In genomic region chr19:18437481-18438330, GRCh38 we compare ENCODE assay signal across 7 cellular contexts. TPM values are rescaled to one million over a fixed set of nuclear protein-coding genes. Genes with fewer than 3 reads are reported as not detected.
DNase-seq lines count a peak whose midpoint lies in the region; ATAC-seq and TF ChIP-seq lines count a peak whose summit lies in the region.

ISYNA1 (minus strand) TSS chr19:18438133; CDS start chr19:18437979, 154 bp downstream.

- H3K4me1 Mint-ChIP-seq in activated T-cell treated with anti-CD3 and anti-CD28 coated beads, Interleukin-2, amount 50 U/mL, for 4 hours (ENCODE audit: low read depth): peaks cover 24% of the 10 kb centered on the region
- peaks cover 7 to 32% of the 10 kb centered on the region in 2 donors for H3K4me1 Mint-ChIP-seq in natural killer cell treated with Interleukin-12 subunit alpha and Interleukin-12 subunit beta and Interleukin-15 and Interleukin-18, amount 100 ng/mL, for 72 hours (ENCODE audit: low read depth in 2 of 2)
- H3K4me1 Mint-ChIP-seq in type B pancreatic cell (ENCODE audit: unreplicated experiment): peaks cover 23% of the 10 kb centered on the region

- H3K9me3 Mint-ChIP-seq in activated T-cell treated with anti-CD3 and anti-CD28 coated beads, Interleukin-2, amount 50 U/mL, for 4 hours: peaks cover 3% of the 10 kb centered on the region
- H3K9me3 Mint-ChIP-seq in natural killer cell treated with Interleukin-12 subunit alpha and Interleukin-12 subunit beta and Interleukin-15 and Interleukin-18, amount 100 ng/mL, for 72 hours: peaks cover 5% of the 10 kb centered on the region
- no peaks in the 10 kb centered on the region for H3K9me3 Mint-ChIP-seq in type B pancreatic cell

- DNase-seq in NCI-H2171 treated with DMSO at 0.1 percent for 48 hours (lab: John Stamatoyannopoulos, UW): peak; percentile 36
- DNase-seq in activated T-cell treated with anti-CD3 and anti-CD28 coated beads, Interleukin-2, amount 50 U/mL, for 4 hours: peak; percentile 58
- DNase-seq in fibroblast of lung (ENCODE audit: low read depth in 2 of 2): peak in 1 of 2 donors; percentile 58
- no peak for DNase-seq in natural killer cell treated with Interleukin-12 subunit alpha and Interleukin-12 subunit beta and Interleukin-15 and Interleukin-18, amount 100 ng/mL, for 72 hours (ENCODE audit: low spot score)
- DNase-seq in type B pancreatic cell (ENCODE audit: extremely low spot score, unreplicated experiment): no peak

- H3K4me3 Mint-ChIP-seq in activated T-cell treated with anti-CD3 and anti-CD28 coated beads, Interleukin-2, amount 50 U/mL, for 4 hours: peak within 1 kb of the TSS; percentile 72
- H3K4me3 Mint-ChIP-seq in natural killer cell treated with Interleukin-12 subunit alpha and Interleukin-12 subunit beta and Interleukin-15 and Interleukin-18, amount 100 ng/mL, for 72 hours: peak within 1 kb of the TSS; percentile 75
- H3K4me3 Mint-ChIP-seq in type B pancreatic cell: peak within 1 kb of the TSS; percentile 83

- no peaks in the 10 kb centered on the region for H3K79me2 ChIP-seq in fibroblast of lung (ENCODE audit: control insufficient read depth, insufficient read depth, low read length)

- H3K4me2 ChIP-seq in fibroblast of lung (ENCODE audit: extremely low read depth, insufficient read depth, low read length): peak within 1 kb of the TSS; percentile 74

- peak within 1 kb of the TSS; percentile 8 for H3K9ac ChIP-seq in fibroblast of lung (ENCODE audit: insufficient read depth, low read length)

- TF ChIP-seq CTCF in fibroblast of lung (conservative IDR thresholded peaks at IDR 0.05 in 1 of 2, IDR thresholded peaks at IDR 0.05 in 1 of 2; ENCODE audit: low read depth in 1 of 2, low read length in 2 of 2) (no peak), type B pancreatic cell (conservative IDR thresholded peaks at IDR 0.05) (no peak)

- H3K27ac Mint-ChIP-seq in natural killer cell treated with Interleukin-12 subunit alpha and Interleukin-12 subunit beta and Interleukin-15 and Interleukin-18, amount 100 ng/mL, for 72 hours: peak within 1 kb of the TSS in 1 of 2 donors; percentile 51
- peak within 1 kb of the TSS; percentile 94 for H3K27ac Mint-ChIP-seq in type B pancreatic cell

- H3K9me3 ChIP-seq in fibroblast of lung (ENCODE audit: control insufficient read depth, insufficient read depth, low read depth, low read length): no peaks in the 10 kb centered on the region

- no peaks in the 10 kb centered on the region for H3K27me3 ChIP-seq in fibroblast of lung (ENCODE audit: control insufficient read depth, insufficient read depth, low read length)

- no peak within 1 kb of the TSS for H2AFZ ChIP-seq in fibroblast of lung (ENCODE audit: low read length)

- no peaks in the 10 kb centered on the region for H3K27me3 Mint-ChIP-seq in activated T-cell treated with anti-CD3 and anti-CD28 coated beads, Interleukin-2, amount 50 U/mL, for 4 hours (ENCODE audit: low read depth)
- no peaks in the 10 kb centered on the region for H3K27me3 Mint-ChIP-seq in natural killer cell treated with Interleukin-12 subunit alpha and Interleukin-12 subunit beta and Interleukin-15 and Interleukin-18, amount 100 ng/mL, for 72 hours
- no peaks in the 10 kb centered on the region for H3K27me3 Mint-ChIP-seq in type B pancreatic cell

- H3K4me3 ChIP-seq in fibroblast of lung (replicated peaks in 1 of 4; ENCODE audit: control extremely low read depth in 1 of 4, insufficient read depth in 1 of 4, low read depth in 3 of 4, low read length in 4 of 4): peak within 1 kb of the TSS; percentile 28 to 61 (median 41)

- H3K4me1 ChIP-seq in fibroblast of lung (ENCODE audit: control insufficient read depth, extremely low read depth, insufficient read depth, low read length): peaks cover 10% of the 10 kb centered on the region

- no peak within 1 kb of the TSS for H3K27ac ChIP-seq in fibroblast of lung (ENCODE audit: insufficient read depth, low read length)

- TF ChIP-seq POLR2A in GM15510 (IDR thresholded peaks at IDR 0.05; ENCODE audit: borderline replicate concordance, extremely low read depth, insufficient read length): peak; percentile 23

- no peaks in the 10 kb centered on the region for H4K20me1 ChIP-seq in fibroblast of lung (ENCODE audit: control insufficient read depth, extremely low read depth, insufficient read depth, low read length)

- peak; percentile 29 to 30 for ATAC-seq in activated T-cell treated with anti-CD3 and anti-CD28 coated beads, Interleukin-2, amount 50 U/mL, for 4 hours
- peak; percentile 55 to 58 for ATAC-seq in natural killer cell treated with Interleukin-12 subunit alpha and Interleukin-12 subunit beta and Interleukin-15 and Interleukin-18, amount 100 ng/mL, for 72 hours
- ATAC-seq in GM21381 (IDR thresholded peaks at IDR 0.05; ENCODE audit: unreplicated experiment): no peak

- no peaks in the 10 kb centered on the region for H3K36me3 Mint-ChIP-seq in activated T-cell treated with anti-CD3 and anti-CD28 coated beads, Interleukin-2, amount 50 U/mL, for 4 hours (ENCODE audit: insufficient read depth)
- H3K36me3 Mint-ChIP-seq in natural killer cell treated with Interleukin-12 subunit alpha and Interleukin-12 subunit beta and Interleukin-15 and Interleukin-18, amount 100 ng/mL, for 72 hours: peaks cover 7% of the 10 kb centered on the region
- peaks cover 4% of the 10 kb centered on the region for H3K36me3 Mint-ChIP-seq in type B pancreatic cell

- peaks cover 13% of the 10 kb centered on the region for H3K36me3 ChIP-seq in fibroblast of lung (ENCODE audit: control insufficient read depth, insufficient read depth, low read length)

RNA-seq across cellular contexts. Expression of gene ISYNA1, which starts in this region (rescaled TPM):
- 10 to 100 TPM; 10.2 to 16.6 (median 14.4) TPM for total RNA-seq in activated T-cell treated with anti-CD3 and anti-CD28 coated beads, Interleukin-2, amount 50 U/mL, for 4 hours
- total RNA-seq in fibroblast of lung (25.6 and 37.8 TPM in 2 replicates), type B pancreatic cell (ENCODE audit: low replicate concordance) (278 and 303 TPM in 2 replicates)
- polyA plus RNA-seq in fibroblast of lung: 8.3 and 10.3 TPM in 2 replicates
- polyA plus RNA-seq in fibroblast of lung (2012): 21.1 and 21.6 TPM in 2 replicates
- 15.9 and 21.9 TPM in 2 replicates for polyA minus RNA-seq in fibroblast of lung (ENCODE audit: low replicate concordance)
- total RNA-seq in natural killer cell treated with Interleukin-12 subunit alpha and Interleukin-12 subunit beta and Interleukin-15 and Interleukin-18, amount 100 ng/mL, for 72 hours: 10 to 100 TPM; 19.0 to 25.6 TPM

Comparison
In these comparisons a context has a peak if more than half of its experiments do, and no peak if none do; other contexts are left out.
1. DNase-seq: peak in NCI-H2171 treated with DMSO at 0.1 percent for 48 hours (single experiment) and activated T-cell treated with anti-CD3 and anti-CD28 coated beads, Interleukin-2, amount 50 U/mL, for 4 hours (single experiment); none in natural killer cell treated with Interleukin-12 subunit alpha and Interleukin-12 subunit beta and Interleukin-15 and Interleukin-18, amount 100 ng/mL, for 72 hours (single experiment) and type B pancreatic cell (single experiment).
2. Peak in every context shown above with its lines, with median percentiles within 50 percentile points of each other: H3K4me3 Mint-ChIP-seq.